In the genomic region with DNA sequence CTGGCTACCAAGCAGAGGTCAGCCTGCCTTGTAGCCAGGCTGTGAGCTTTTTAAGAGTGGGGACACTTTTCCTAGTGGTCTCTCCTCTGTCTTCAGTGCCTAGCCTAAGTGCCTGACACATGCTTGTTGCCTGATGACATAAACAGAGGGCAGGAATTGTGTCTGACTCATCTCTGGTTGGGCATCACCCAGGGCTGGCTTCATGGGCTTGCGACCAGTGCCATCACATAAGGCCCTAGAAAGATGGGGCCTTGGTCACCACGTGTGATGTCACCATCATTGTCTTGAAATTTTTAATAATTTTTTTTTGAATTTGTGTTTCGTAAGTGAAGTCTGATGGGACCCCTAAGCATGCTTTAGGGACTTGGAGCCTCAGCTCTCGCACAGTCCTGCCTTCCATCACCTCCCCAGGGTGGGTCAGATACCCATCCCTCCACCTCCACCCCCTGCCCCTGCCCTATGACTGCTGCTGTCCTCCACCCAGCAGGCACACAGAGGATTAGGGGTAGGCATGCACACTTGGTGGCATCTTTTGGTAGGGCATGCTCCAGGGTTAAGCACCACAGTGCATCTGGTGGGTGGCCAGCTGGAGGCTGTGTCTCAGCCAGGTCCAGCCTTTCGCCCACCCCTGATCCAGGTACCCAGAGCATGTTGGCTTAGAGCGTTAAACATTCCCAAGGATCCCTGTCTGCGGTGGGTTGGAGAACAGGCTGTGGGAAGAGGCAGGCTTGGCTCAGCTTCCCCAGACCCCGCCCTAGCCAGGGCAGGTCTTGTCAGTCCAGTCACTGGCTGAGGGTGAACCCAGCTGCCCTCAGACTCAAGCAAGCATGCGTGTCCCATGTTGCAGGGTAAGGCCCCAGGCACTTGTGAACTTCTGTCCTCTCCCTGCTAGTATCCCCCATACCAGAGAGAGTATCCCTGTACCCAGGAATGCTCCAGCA, we compare ENCODE assay signal across 12 cellular contexts.
DNase-seq lines count a peak whose midpoint lies in the region; ATAC-seq and TF ChIP-seq lines count a peak whose summit lies in the region.
"Had no signal": no experiment of that assay in that cellular context is flagged by ENCODE, and none has a peak within 500 bp of the region (broad histone marks: within the 10 kb centered on the region; RNA-seq: fewer than 3 reads in every experiment).

No MANE protein-coding gene starts in this region.

- H3K36me3 ChIP-seq in spleen = no peaks in the 10 kb centered on the region
- H3K36me3 ChIP-seq: cardiac muscle cell, lower lobe of right lung had no signal

- ATAC-seq in HG03571 (IDR thresholded peaks at IDR 0.05; ENCODE audit: unreplicated experiment) (no peak), GM18505 (IDR thresholded peaks at IDR 0.05; ENCODE audit: unreplicated experiment) (no peak)
- ATAC-seq: activated T-cell treated with anti-CD3 and anti-CD28 coated beads, Interleukin-2, amount 50 U/mL, for 4 hours had no signal

- H3K27ac ChIP-seq in spleen = no peak overlapping the region
- H3K27ac ChIP-seq: cardiac muscle cell had no signal

- DNase-seq in H4 (ENCODE audit: low spot score) (peak; percentile 37), islet precursor cell (peak; percentile 55), spleen (peak; percentile 53), superior temporal gyrus (ENCODE audit: extremely low spot score) (no peak)
- peak; percentile 3 for DNase-seq in activated T-helper 2 cell treated with anti-CD3 and anti-CD28 coated beads, Interferon-gamma antibody, Interleukin-2, Interleukin-4, amounts not matched to agents 10 μg/mL and 5 μg/mL and 100 μg/mL, durations not matched to agents 14 hours and 24 hours and 36 hours (ENCODE audit: low spot score)
- no peak for DNase-seq in activated CD4-positive, alpha-beta T cell treated with anti-CD3 and anti-CD28 coated beads, Interleukin-2, amount 50 U/mL, for 1 hour
- DNase-seq: activated T-cell treated with anti-CD3 and anti-CD28 coated beads, Interleukin-2, amount 50 U/mL, for 4 hours; lower lobe of right lung; NCI-H187 had no signal

- H3K9me3 Mint-ChIP-seq in activated T-helper 2 cell treated with anti-CD3 and anti-CD28 coated beads, Interferon-gamma antibody, Interleukin-2, Interleukin-4, amounts not matched to agents 10 μg/mL and 5 μg/mL and 100 μg/mL, durations not matched to agents 14 hours and 24 hours and 36 hours = no peaks in the 10 kb centered on the region

- no peaks in the 10 kb centered on the region for H3K4me1 ChIP-seq in spleen

- H3K4me1 Mint-ChIP-seq in activated T-helper 2 cell treated with anti-CD3 and anti-CD28 coated beads, Interferon-gamma antibody, Interleukin-2, Interleukin-4, amounts not matched to agents 10 μg/mL and 5 μg/mL and 100 μg/mL, durations not matched to agents 14 hours and 24 hours and 36 hours (ENCODE audit: low read depth) = peaks cover 6% of the 10 kb centered on the region

- no peak overlapping the region for H3K27ac Mint-ChIP-seq in activated T-helper 2 cell treated with anti-CD3 and anti-CD28 coated beads, Interferon-gamma antibody, Interleukin-2, Interleukin-4, amounts not matched to agents 10 μg/mL and 5 μg/mL and 100 μg/mL, durations not matched to agents 14 hours and 24 hours and 36 hours

- no peaks in the 10 kb centered on the region for H3K36me3 Mint-ChIP-seq in activated T-helper 2 cell treated with anti-CD3 and anti-CD28 coated beads, Interferon-gamma antibody, Interleukin-2, Interleukin-4, amounts not matched to agents 10 μg/mL and 5 μg/mL and 100 μg/mL, durations not matched to agents 14 hours and 24 hours and 36 hours (ENCODE audit: low read depth)

- H3K27me3 ChIP-seq in spleen (replicated peaks in 1 of 7) = peaks cover 0 to 22% (median 5%) of the 10 kb centered on the region in 7 donors
- H3K27me3 ChIP-seq: cardiac muscle cell had no signal

- H3K4me3 ChIP-seq in spleen = no peak overlapping the region
- H3K4me3 ChIP-seq: cardiac muscle cell, lower lobe of right lung had no signal

- H3K9me3 ChIP-seq in spleen = peaks cover 0 to 6% (median 0%) of the 10 kb centered on the region in 8 donors
- H3K9me3 ChIP-seq: lower lobe of right lung had no signal

- no peak for TF ChIP-seq POLR2A in spleen (IDR thresholded peaks at IDR 0.05)
- no peak for TF ChIP-seq POLR2A in GM18505 (IDR thresholded peaks at IDR 0.05; ENCODE audit: borderline replicate concordance, extremely low read depth, insufficient read depth, insufficient read length)

- TF ChIP-seq CTCF in spleen (IDR thresholded peaks at IDR 0.05 in 8 of 11, conservative IDR thresholded peaks at IDR 0.05 in 3 of 11) = no peak

- WGBS in spleen, 5 donors = 80 to 94% (median 85%) methylated on average over 7 to 9 of the region's 9 CpGs

- intact Hi-C loops in activated T-helper 2 cell treated with anti-CD3 and anti-CD28 coated beads, Interferon-gamma antibody, Interleukin-2, Interleukin-4, amounts not matched to agents 10 μg/mL and 5 μg/mL and 100 μg/mL, durations not matched to agents 14 hours and 24 hours and 36 hours (cut with micrococcal nuclease) = no loop called here
- intact Hi-C loops in spleen (cut with DNase I; ENCODE audit: low total_unique reads) = no loop called here

- no peak overlapping the region for H3K4me3 Mint-ChIP-seq in activated T-helper 2 cell treated with anti-CD3 and anti-CD28 coated beads, Interferon-gamma antibody, Interleukin-2, Interleukin-4, amounts not matched to agents 10 μg/mL and 5 μg/mL and 100 μg/mL, durations not matched to agents 14 hours and 24 hours and 36 hours (ENCODE audit: low read depth)
- H3K4me3 Mint-ChIP-seq: activated T-cell treated with anti-CD3 and anti-CD28 coated beads, Interleukin-2, amount 50 U/mL, for 4 hours had no signal

- H3K27me3 Mint-ChIP-seq in activated T-helper 2 cell treated with anti-CD3 and anti-CD28 coated beads, Interferon-gamma antibody, Interleukin-2, Interleukin-4, amounts not matched to agents 10 μg/mL and 5 μg/mL and 100 μg/mL, durations not matched to agents 14 hours and 24 hours and 36 hours (ENCODE audit: low read depth) = peaks cover 4% of the 10 kb centered on the region

Comparison
In these comparisons a context has a peak if more than half of its experiments do, and no peak if none do; other contexts are left out.
1. DNase-seq: peak in H4 (single experiment), activated T-helper 2 cell treated with anti-CD3 and anti-CD28 coated beads, Interferon-gamma antibody, Interleukin-2, Interleukin-4, amounts not matched to agents 10 μg/mL and 5 μg/mL and 100 μg/mL, durations not matched to agents 14 hours and 24 hours and 36 hours (single experiment), islet precursor cell (single experiment) and spleen (single experiment); none in superior temporal gyrus (single experiment) and activated CD4-positive, alpha-beta T cell treated with anti-CD3 and anti-CD28 coated beads, Interleukin-2, amount 50 U/mL, for 1 hour (single experiment).